Comparison of ENCODE assay signal across 12 cellular contexts in genomic region chr4:139902328-139903217, GRCh38.
A peak's percentile ranks its signal among the peaks of the same experiment; 100 is the strongest.
DNase-seq lines count a peak whose midpoint lies in the region; ATAC-seq, FAIRE-seq and TF ChIP-seq lines count a peak whose summit lies in the region.
"Had no signal": no experiment of that assay in that cellular context is flagged by ENCODE, and none has a peak within 500 bp of the region (broad histone marks: within the 10 kb centered on the region; RNA-seq: fewer than 3 reads in every experiment).

No MANE protein-coding gene starts in this region.

- H3K4me3 Mint-ChIP-seq in activated naive CD8-positive, alpha-beta T cell treated with anti-CD3 and anti-CD28 coated beads for 36 hours = no peak overlapping the region
- H3K4me3 Mint-ChIP-seq: activated CD8-positive, alpha-beta T cell treated with anti-CD3 and anti-CD28 coated beads, Interleukin-2, amount 10 ng/mL, durations not matched to agents 7 days and 5 days had no signal

- H3K27ac ChIP-seq in liver (ENCODE audit: low read depth in 1 of 2, low read length in 2 of 2) = no peak overlapping the region
- H3K27ac ChIP-seq in HepG2 (ENCODE audit: extremely low read length, insufficient read depth, low read length) = no peak overlapping the region

- CTCF ChIA-PET in HepG2 (lab: Yijun Ruan, JAX; ENCODE audit: low intra/inter-chr PET ratio, low total read pairs) = no interaction called here

- ATAC-seq in HepG2 = no peak
- ATAC-seq in omental fat pad (ENCODE audit: low FRiP score) = peak; percentile 32
- no peak for ATAC-seq in HG03442 (IDR thresholded peaks at IDR 0.05; ENCODE audit: unreplicated experiment)
- no peak for ATAC-seq in HG03135 (IDR thresholded peaks at IDR 0.05; ENCODE audit: unreplicated experiment)
- ATAC-seq: activated CD8-positive, alpha-beta T cell treated with anti-CD3 and anti-CD28 coated beads, Interleukin-2, amount 10 ng/mL, durations not matched to agents 7 days and 5 days; left colon had no signal

- H3K27me3 ChIP-seq in liver (ENCODE audit: control insufficient read depth in 4 of 4, insufficient read depth in 4 of 4, low read length in 3 of 4) (no peaks in the 10 kb centered on the region), HepG2 (ENCODE audit: control insufficient read depth in 1 of 2, insufficient read depth in 2 of 2, low read length in 2 of 2) (peaks cover 0 to 5% of the 10 kb centered on the region in 2 experiments; a peak in 1 of 5 replicates)
- H3K27me3 ChIP-seq: BE2C had no signal

- peaks cover 12% of the 10 kb centered on the region for H3K36me3 Mint-ChIP-seq in activated naive CD8-positive, alpha-beta T cell treated with anti-CD3 and anti-CD28 coated beads for 36 hours

- no peak for TF ChIP-seq EP300 in HepG2 (IDR thresholded peaks at IDR 0.05; ENCODE audit: low read depth in 2 of 2, low read length in 2 of 2)
- TF ChIP-seq EP300 in HepG2 (CRISPR knock-in tag; IDR thresholded peaks at IDR 0.05; ENCODE audit: borderline replicate concordance) = no peak

- no peak for TF ChIP-seq POLR2A in HepG2 (IDR thresholded peaks at IDR 0.05; ENCODE audit: insufficient read depth in 1 of 2, low read depth in 2 of 2, low read length in 2 of 2)

- peaks cover 3% of the 10 kb centered on the region for H3K4me1 Mint-ChIP-seq in activated naive CD8-positive, alpha-beta T cell treated with anti-CD3 and anti-CD28 coated beads for 36 hours

- no peaks in the 10 kb centered on the region for H4K20me1 ChIP-seq in HepG2 (ENCODE audit: insufficient read depth, low read length)

- H3K36me3 ChIP-seq in liver (ENCODE audit: control insufficient read depth in 4 of 4, insufficient read depth in 3 of 4, low read depth in 1 of 4, low read length in 3 of 4) = no peaks in the 10 kb centered on the region
- no peaks in the 10 kb centered on the region for H3K36me3 ChIP-seq in HepG2 (replicated peaks in 1 of 2; ENCODE audit: control insufficient read depth in 1 of 2, insufficient read depth in 2 of 2, low read length in 2 of 2)
- H3K36me3 ChIP-seq: BE2C had no signal

- H3K4me3 ChIP-seq in liver (ENCODE audit: low read depth in 1 of 3, low read length in 3 of 3) (peak overlapping the region in 1 of 3 donors; percentile 4), HepG2 (replicated peaks in 1 of 3; ENCODE audit: insufficient read depth in 1 of 3, low read depth in 2 of 3, low read length in 3 of 3) (no peak overlapping the region), epithelial cell of proximal tubule (ENCODE audit: low read depth, low read length) (peak overlapping the region; percentile 62)

- H3K9ac ChIP-seq in liver (ENCODE audit: low read depth in 1 of 2, low read length in 2 of 2) = no peak overlapping the region
- H3K9ac ChIP-seq in HepG2 (ENCODE audit: insufficient read depth, low read depth, low read length) = no peak overlapping the region

- DNase-seq in HepG2 (ENCODE audit: low spot score) = no peak
- DNase-seq in epithelial cell of proximal tubule (ENCODE audit: low read depth) = no peak
- DNase-seq in omental fat pad (ENCODE audit: low spot score) = no peak
- DNase-seq in central memory CD4-positive, alpha-beta T cell = no peak
- DNase-seq in activated naive CD8-positive, alpha-beta T cell treated with anti-CD3 and anti-CD28 coated beads for 36 hours = no peak
- DNase-seq: activated CD8-positive, alpha-beta T cell treated with anti-CD3 and anti-CD28 coated beads, Interleukin-2, amount 10 ng/mL, durations not matched to agents 7 days and 5 days; BE2C; left colon had no signal

- in situ Hi-C loops in HepG2 (cut with HindIII; ENCODE audit: extremely low pct_ligation_motif_present, low pct_unique_long_range_greater_than_20kb) = no loop called here

- TF ChIP-seq RAD21 in liver (IDR thresholded peaks at IDR 0.05) (no peak), HepG2 (CRISPR knock-in tag; IDR thresholded peaks at IDR 0.05) (no peak)

- POLR2A ChIA-PET in HepG2 (lab: Yijun Ruan, JAX) = no interaction called here

- H3K27me3 Mint-ChIP-seq in activated naive CD8-positive, alpha-beta T cell treated with anti-CD3 and anti-CD28 coated beads for 36 hours = no peaks in the 10 kb centered on the region

- intact Hi-C loops in HepG2 (cut with micrococcal nuclease; ENCODE audit: unreplicated experiment) = no loop called here

- WGBS in liver = 88% methylated on average over 17 of the region's 17 CpGs
- WGBS in HepG2 (ENCODE audit: low lambda C conversion rate) = 70% methylated on average over 14 of the region's 17 CpGs

- H3K4me2 ChIP-seq in HepG2 (ENCODE audit: low read depth, low read length) = no peak overlapping the region

- no peak overlapping the region for H2AFZ ChIP-seq in HepG2 (ENCODE audit: low read length)

- no peak for FAIRE-seq in HepG2 (lab: Jason Lieb, UNC)
- FAIRE-seq: colon had no signal

- no TSS peak for BruUV-seq in HepG2 (replicated peaks; lab: Mats Ljungman, UMichigan)

- H3K4me1 ChIP-seq in liver (ENCODE audit: control insufficient read depth in 4 of 4, insufficient read depth in 4 of 4, low read length in 3 of 4) (peaks cover 3 to 22% (median 18%) of the 10 kb centered on the region in 4 donors), HepG2 (ENCODE audit: insufficient read depth, low read length) (no peaks in the 10 kb centered on the region)

- no peaks in the 10 kb centered on the region for H3K79me2 ChIP-seq in HepG2 (ENCODE audit: insufficient read depth, low read length)

- H3K9me3 ChIP-seq in liver (ENCODE audit: control insufficient read depth in 4 of 4, low read length in 3 of 4) (no peaks in the 10 kb centered on the region), HepG2 (ENCODE audit: low read length) (no peaks in the 10 kb centered on the region)
- H3K9me3 ChIP-seq: BE2C had no signal

- peaks cover 3% of the 10 kb centered on the region for H3K9me3 Mint-ChIP-seq in activated naive CD8-positive, alpha-beta T cell treated with anti-CD3 and anti-CD28 coated beads for 36 hours

- H3K27ac Mint-ChIP-seq in activated naive CD8-positive, alpha-beta T cell treated with anti-CD3 and anti-CD28 coated beads for 36 hours = no peak overlapping the region
- H3K27ac Mint-ChIP-seq: activated CD8-positive, alpha-beta T cell treated with anti-CD3 and anti-CD28 coated beads, Interleukin-2, amount 10 ng/mL, durations not matched to agents 7 days and 5 days had no signal

- TF ChIP-seq CTCF in liver (IDR thresholded peaks at IDR 0.05; ENCODE audit: low read depth, low read length, missing input control) (no peak), HepG2 (CRISPR knock-in tag; IDR thresholded peaks at IDR 0.05) (no peak), epithelial cell of proximal tubule (conservative IDR thresholded peaks at IDR 0.05; ENCODE audit: low read depth, low read length) (no peak), omental fat pad (IDR thresholded peaks at IDR 0.05) (no peak)

TF ChIP-seq in liver, 16 proteins besides CTCF, POLR2A, EP300 and RAD21:
- TF ChIP-seq ATF3 (IDR thresholded peaks at IDR 0.05) = no peak
- TF ChIP-seq TAF1 (conservative IDR thresholded peaks at IDR 0.05) = peak; percentile 23

TF ChIP-seq in HepG2, 621 proteins besides CTCF, POLR2A, EP300 and RAD21:
- TF ChIP-seq ZSCAN30 (CRISPR knock-in tag; IDR thresholded peaks at IDR 0.05) (no peak), HNRNPK (IDR thresholded peaks at IDR 0.05; ENCODE audit: low read depth, low read length, poor library complexity, severe bottlenecking) (no peak), ZNF44 (CRISPR knock-in tag; IDR thresholded peaks at IDR 0.05) (no peak), ZNF124 (CRISPR knock-in tag; IDR thresholded peaks at IDR 0.05) (no peak)
TF ChIP-seq in HepG2: peak in this region for 0.
